In the genomic region with DNA sequence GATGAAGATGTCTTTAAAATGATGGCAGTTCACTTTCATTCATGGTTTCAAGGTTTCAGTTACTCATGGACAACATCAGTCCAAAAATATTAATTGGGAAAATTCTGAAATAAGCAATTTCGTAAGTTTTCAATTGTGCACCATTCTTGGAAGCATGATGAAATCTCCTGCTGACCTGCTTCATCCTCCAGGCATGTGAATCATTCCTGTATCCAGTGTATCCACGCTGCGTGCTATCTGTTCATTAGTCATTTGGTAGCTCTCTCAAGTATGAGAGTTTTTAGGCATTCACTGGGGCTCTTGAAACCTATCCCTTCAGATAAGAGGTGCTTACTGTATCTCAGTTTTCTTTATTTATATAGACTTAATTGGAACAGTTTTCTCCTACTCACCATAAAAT, we compare ENCODE assay signal across 13 cellular contexts.
A peak's percentile ranks its signal among the peaks of the same experiment; 100 is the strongest.
DNase-seq lines count a peak whose midpoint lies in the region; TF ChIP-seq lines count a peak whose summit lies in the region.
"Had no signal": no experiment of that assay in that cellular context is flagged by ENCODE, and none has a peak within 500 bp of the region (broad histone marks: within the 10 kb centered on the region; RNA-seq: fewer than 3 reads in every experiment).

No MANE protein-coding gene starts in this region.

- peak overlapping the region; percentile 51 for H2AFZ ChIP-seq in SU-DHL-6 (ENCODE audit: low read depth, low read length, severe bottlenecking)
- no peak overlapping the region for H2AFZ ChIP-seq in fibroblast of lung (ENCODE audit: low read length)

- H3K9me3 ChIP-seq in breast epithelium (no peaks in the 10 kb centered on the region), SU-DHL-6 (ENCODE audit: insufficient read depth, low read length) (no peaks in the 10 kb centered on the region), fibroblast of lung (ENCODE audit: control insufficient read depth, insufficient read depth, low read depth, low read length) (no peaks in the 10 kb centered on the region)

- CTCF ChIA-PET in MCF 10A (lab: Yijun Ruan, JAX), result interaction anchor here (0.7 to 0.9 kb wide), 2 partner anchors 246 to 935 kb away, joined by 3 to 4 read pairs; no protein-coding TSS in a partner anchor
- CTCF ChIA-PET in activated CD4-positive, alpha-beta memory T cell treated with anti-CD3 and anti-CD28 coated beads for 36 hours (lab: Charles Lee), result no interaction called here

- H3K27ac ChIP-seq in breast epithelium, result no peak overlapping the region
- H3K27ac ChIP-seq in SU-DHL-6 (ENCODE audit: low read depth, low read length), result no peak overlapping the region
- H3K27ac ChIP-seq in fibroblast of lung (ENCODE audit: insufficient read depth, low read length), result no peak overlapping the region

- no peaks in the 10 kb centered on the region for H4K20me1 ChIP-seq in SU-DHL-6 (ENCODE audit: low read depth, low read length)
- H4K20me1 ChIP-seq in fibroblast of lung (ENCODE audit: control insufficient read depth, extremely low read depth, insufficient read depth, low read length), result no peaks in the 10 kb centered on the region

- intact Hi-C loops in MCF 10A (cut with micrococcal nuclease) (no loop called here), breast epithelium (cut with DNase I; ENCODE audit: low total_unique reads) (no loop called here)
- intact Hi-C loops in activated CD4-positive, alpha-beta memory T cell treated with anti-CD3 and anti-CD28 coated beads for 36 hours (cut with micrococcal nuclease), result no loop called here

- no TSS peak for BruUV-seq in MCF 10A (replicated peaks; lab: Mats Ljungman, UMichigan)

- TF ChIP-seq CTCF in MCF 10A (IDR thresholded peaks at IDR 0.05; ENCODE audit: unreplicated experiment) (no peak), breast epithelium (IDR thresholded peaks at IDR 0.05) (no peak), SU-DHL-6 (IDR thresholded peaks at IDR 0.05; ENCODE audit: insufficient read depth, low read length, poor library complexity, severe bottlenecking) (no peak), fibroblast of lung (conservative IDR thresholded peaks at IDR 0.05 in 1 of 2, IDR thresholded peaks at IDR 0.05 in 1 of 2; ENCODE audit: low read depth in 1 of 2, low read length in 2 of 2) (no peak)

- H3K4me2 ChIP-seq in SU-DHL-6 (ENCODE audit: low read depth, low read length, poor library complexity, severe bottlenecking), result no peak overlapping the region
- no peak overlapping the region for H3K4me2 ChIP-seq in fibroblast of lung (ENCODE audit: extremely low read depth, insufficient read depth, low read length)

- H3K27ac Mint-ChIP-seq in MCF 10A (ENCODE audit: low read depth, unreplicated experiment), result no peak overlapping the region
- H3K27ac Mint-ChIP-seq in activated CD4-positive, alpha-beta memory T cell treated with anti-CD3 and anti-CD28 coated beads for 36 hours, result no peak overlapping the region
- H3K27ac Mint-ChIP-seq: type B pancreatic cell had no signal

- TF ChIP-seq POLR2A in breast epithelium (IDR thresholded peaks at IDR 0.05), result no peak

- no peaks in the 10 kb centered on the region for H3K36me3 Mint-ChIP-seq in MCF 10A (ENCODE audit: insufficient read depth, unreplicated experiment)
- H3K36me3 Mint-ChIP-seq in activated CD4-positive, alpha-beta memory T cell treated with anti-CD3 and anti-CD28 coated beads for 36 hours, result no peaks in the 10 kb centered on the region
- H3K36me3 Mint-ChIP-seq: type B pancreatic cell had no signal

- H3K36me3 ChIP-seq in breast epithelium, result no peaks in the 10 kb centered on the region
- H3K36me3 ChIP-seq in SU-DHL-6 (ENCODE audit: low read length), result no peaks in the 10 kb centered on the region
- H3K36me3 ChIP-seq in fibroblast of lung (ENCODE audit: control insufficient read depth, insufficient read depth, low read length), result no peaks in the 10 kb centered on the region

- H3K9me3 Mint-ChIP-seq in MCF 10A (ENCODE audit: unreplicated experiment), result no peaks in the 10 kb centered on the region
- peaks cover 8% of the 10 kb centered on the region for H3K9me3 Mint-ChIP-seq in activated CD4-positive, alpha-beta memory T cell treated with anti-CD3 and anti-CD28 coated beads for 36 hours
- H3K9me3 Mint-ChIP-seq: type B pancreatic cell had no signal

- H3K27me3 ChIP-seq in breast epithelium (no peaks in the 10 kb centered on the region), SU-DHL-6 (ENCODE audit: low read length) (no peaks in the 10 kb centered on the region), fibroblast of lung (ENCODE audit: control insufficient read depth, insufficient read depth, low read length) (no peaks in the 10 kb centered on the region)

- H3K4me1 ChIP-seq in breast epithelium (no peaks in the 10 kb centered on the region), fibroblast of lung (ENCODE audit: control insufficient read depth, extremely low read depth, insufficient read depth, low read length) (no peaks in the 10 kb centered on the region)

- DNase-seq in MCF 10A (ENCODE audit: unreplicated experiment) (peak; percentile 90), breast epithelium (ENCODE audit: low spot score in 2 of 2) (no peak), fibroblast of lung (ENCODE audit: low read depth in 2 of 2) (peak; percentile 82 to 88), skeletal muscle cell (ENCODE audit: low read depth) (peak; percentile 69), NCI-H2081 treated with DMSO at 0.1 percent for 48 hours (lab: John Stamatoyannopoulos, UW) (no peak)
- DNase-seq in activated CD8-positive, alpha-beta memory T cell treated with anti-CD3 and anti-CD28 coated beads, Interleukin-2, amount 50 U/mL, for 48 hours, result no peak
- no peak for DNase-seq in activated CD4-positive, alpha-beta memory T cell treated with anti-CD3 and anti-CD28 coated beads for 36 hours
- DNase-seq: activated naive CD4-positive, alpha-beta T cell; NCI-H1048; NCI-H748 treated with DMSO at 0.1 percent for 48 hours; SIG-M5 had no signal

- no peaks in the 10 kb centered on the region for H3F3A ChIP-seq in SU-DHL-6 (ENCODE audit: insufficient read depth)

- no peaks in the 10 kb centered on the region for H3K27me3 Mint-ChIP-seq in MCF 10A (ENCODE audit: insufficient read depth, unreplicated experiment)
- no peaks in the 10 kb centered on the region for H3K27me3 Mint-ChIP-seq in activated CD4-positive, alpha-beta memory T cell treated with anti-CD3 and anti-CD28 coated beads for 36 hours
- H3K27me3 Mint-ChIP-seq: type B pancreatic cell had no signal

- H3K9ac ChIP-seq in SU-DHL-6 (ENCODE audit: low read length) (no peak overlapping the region), fibroblast of lung (ENCODE audit: insufficient read depth, low read length) (no peak overlapping the region)

- H3K4me1 Mint-ChIP-seq in MCF 10A (ENCODE audit: insufficient read depth, unreplicated experiment), result peaks cover 6% of the 10 kb centered on the region
- no peaks in the 10 kb centered on the region for H3K4me1 Mint-ChIP-seq in activated CD4-positive, alpha-beta memory T cell treated with anti-CD3 and anti-CD28 coated beads for 36 hours (ENCODE audit: low read depth)

- no peak overlapping the region for H3K4me3 ChIP-seq in breast epithelium
- H3K4me3 ChIP-seq in SU-DHL-6 (ENCODE audit: insufficient read depth, low read length, poor library complexity, severe bottlenecking), result no peak overlapping the region
- no peak overlapping the region for H3K4me3 ChIP-seq in fibroblast of lung (replicated peaks in 1 of 4; ENCODE audit: control extremely low read depth in 1 of 4, insufficient read depth in 1 of 4, low read depth in 3 of 4, low read length in 4 of 4)
- H3K4me3 ChIP-seq in skeletal muscle cell (ENCODE audit: low read depth, low read length), result no peak overlapping the region

- no peak overlapping the region for H3K4me3 Mint-ChIP-seq in MCF 10A (ENCODE audit: unreplicated experiment)
- no peak overlapping the region for H3K4me3 Mint-ChIP-seq in activated CD4-positive, alpha-beta memory T cell treated with anti-CD3 and anti-CD28 coated beads for 36 hours
- H3K4me3 Mint-ChIP-seq: type B pancreatic cell had no signal

- H3K9me2 ChIP-seq in SU-DHL-6 (replicated peaks; ENCODE audit: insufficient read depth, low read length), result no peaks in the 10 kb centered on the region

- H3K79me2 ChIP-seq in SU-DHL-6 (ENCODE audit: insufficient read depth, low read length) (no peaks in the 10 kb centered on the region), fibroblast of lung (ENCODE audit: control insufficient read depth, insufficient read depth, low read length) (no peaks in the 10 kb centered on the region)

- POLR2A ChIA-PET in MCF 10A (lab: Yijun Ruan, JAX), result interaction anchor here (0.6 to 0.9 kb wide), 4 partner anchors 11 to 468 kb away, joined by 3 to 6 read pairs (median 4); no protein-coding TSS in a partner anchor
- POLR2A ChIA-PET in activated CD4-positive, alpha-beta memory T cell treated with anti-CD3 and anti-CD28 coated beads for 36 hours (lab: Charles Lee), result no interaction called here

Comparison
In these comparisons a context has a peak if more than half of its experiments do, and no peak if none do; other contexts are left out.
1. DNase-seq: peak in MCF 10A (single experiment), fibroblast of lung (2 of 2) and skeletal muscle cell (single experiment); none in breast epithelium (0 of 2), NCI-H2081 treated with DMSO at 0.1 percent for 48 hours (single experiment), activated CD8-positive, alpha-beta memory T cell treated with anti-CD3 and anti-CD28 coated beads, Interleukin-2, amount 50 U/mL, for 48 hours (single experiment) and activated CD4-positive, alpha-beta memory T cell treated with anti-CD3 and anti-CD28 coated beads for 36 hours (single experiment).